In the genomic region with DNA sequence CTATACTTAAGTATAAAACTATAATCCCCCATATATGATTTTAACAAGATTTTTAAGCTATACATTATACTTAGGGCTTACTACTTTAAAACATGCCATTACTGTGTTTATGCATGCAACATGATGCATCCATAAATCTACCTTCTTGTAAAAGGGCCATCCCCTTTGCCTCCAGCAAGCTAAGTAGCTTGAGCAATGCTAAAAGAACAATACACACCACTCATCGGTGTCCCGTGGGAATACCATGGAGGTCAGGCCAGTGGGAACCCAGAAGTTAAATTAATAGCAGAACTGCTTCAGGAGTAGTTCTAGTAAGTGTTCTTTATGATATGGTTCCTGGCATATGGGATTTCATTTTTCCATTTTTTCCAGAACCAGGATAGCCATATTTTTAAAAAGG, we compare ENCODE assay signal across 23 cellular contexts. TPM values are rescaled to one million over a fixed set of nuclear protein-coding genes. Genes with fewer than 3 reads are reported as not detected.
DNase-seq lines count a peak whose midpoint lies in the region; ATAC-seq and TF ChIP-seq lines count a peak whose summit lies in the region.
"Had no signal": no experiment of that assay in that cellular context is flagged by ENCODE, and none has a peak within 500 bp of the region (broad histone marks: within the 10 kb centered on the region; RNA-seq: fewer than 3 reads in every experiment).

No MANE protein-coding gene starts in this region.

- no peak overlapping the region; a peak in 1 of 22 replicates for H3K27ac ChIP-seq in BLaER1 treated with 17β-estradiol and CSF1 and Interleukin-3, amounts not matched to agents 10 nM and 100 nM
- H3K27ac ChIP-seq: cardiac muscle cell, gastrocnemius medialis had no signal

- peak overlapping the region in 7 of 11 experiments; percentile 4 to 53 (median 32); a peak in 10 of 22 replicates for H3K4me2 ChIP-seq in BLaER1 treated with 17β-estradiol and CSF1 and Interleukin-3, amounts not matched to agents 10 nM and 100 nM
- H3K4me2 ChIP-seq: GM23338 had no signal

- peaks cover 2% of the 10 kb centered on the region for H3K9me3 Mint-ChIP-seq in chondrocyte (ENCODE audit: low read depth)
- no peaks in the 10 kb centered on the region for H3K9me3 Mint-ChIP-seq in activated T-helper 17 cell treated with anti-CD3 and anti-CD28 coated beads, Interleukin-2, amount 50 U/mL, for 72 hours
- H3K9me3 Mint-ChIP-seq: activated CD4-positive, alpha-beta memory T cell treated with anti-CD3 and anti-CD28 coated beads, Interleukin-2, amount 10 ng/mL, durations not matched to agents 7 days and 5 days; activated T-cell treated with anti-CD3 and anti-CD28 coated beads, Interleukin-2, amount 50 U/mL, for 4 hours; GM23338 had no signal

- peaks cover 0 to 38% (median 25%) of the 10 kb centered on the region in 11 experiments; a peak in 17 of 22 replicates for H3K36me3 ChIP-seq in BLaER1 treated with 17β-estradiol and CSF1 and Interleukin-3, amounts not matched to agents 10 nM and 100 nM
- H3K36me3 ChIP-seq: cardiac muscle cell, gastrocnemius medialis had no signal

- TF ChIP-seq CTCF in chondrocyte (IDR thresholded peaks at IDR 0.05): no peak
- no peak for TF ChIP-seq CTCF in GM10266 (IDR thresholded peaks at IDR 0.05; ENCODE audit: control insufficient read depth, insufficient read depth, low read depth, missing control alignments)

- H3K4me3 ChIP-seq in BLaER1 treated with 17β-estradiol and CSF1 and Interleukin-3, amounts not matched to agents 10 nM and 100 nM: no peak overlapping the region
- H3K4me3 ChIP-seq: cardiac muscle cell, gastrocnemius medialis, GM23338, mucosa of descending colon had no signal

- H3K9ac ChIP-seq in BLaER1 treated with 17β-estradiol and CSF1 and Interleukin-3, amounts not matched to agents 10 nM and 100 nM: no peak overlapping the region

- peak overlapping the region; percentile 70 for H3K27ac Mint-ChIP-seq in chondrocyte (ENCODE audit: unreplicated experiment)
- H3K27ac Mint-ChIP-seq in activated T-helper 17 cell treated with anti-CD3 and anti-CD28 coated beads, Interleukin-2, amount 50 U/mL, for 72 hours: no peak overlapping the region
- H3K27ac Mint-ChIP-seq: activated CD4-positive, alpha-beta memory T cell treated with anti-CD3 and anti-CD28 coated beads, Interleukin-2, amount 10 ng/mL, durations not matched to agents 7 days and 5 days; activated naive CD4-positive, alpha-beta T cell treated with anti-CD3 and anti-CD28 coated beads, Interleukin-2, amount 50 U/mL, for 72 hours; GM23338; T-helper 17 cell had no signal

- peak overlapping the region; percentile 22 for H3K4me3 Mint-ChIP-seq in chondrocyte (ENCODE audit: unreplicated experiment)
- no peak overlapping the region for H3K4me3 Mint-ChIP-seq in activated T-helper 17 cell treated with anti-CD3 and anti-CD28 coated beads, Interleukin-2, amount 50 U/mL, for 72 hours
- H3K4me3 Mint-ChIP-seq: activated CD4-positive, alpha-beta memory T cell treated with anti-CD3 and anti-CD28 coated beads, Interleukin-2, amount 10 ng/mL, durations not matched to agents 7 days and 5 days; activated T-cell treated with anti-CD3 and anti-CD28 coated beads, Interleukin-2, amount 50 U/mL, for 4 hours; GM23338; T-helper 17 cell had no signal

- peaks cover 4 to 30% (median 17%) of the 10 kb centered on the region in 11 experiments; a peak in 17 of 22 replicates for H3K9me3 ChIP-seq in BLaER1 treated with 17β-estradiol and CSF1 and Interleukin-3, amounts not matched to agents 10 nM and 100 nM (replicated peaks in 1 of 11)
- H3K9me3 ChIP-seq: gastrocnemius medialis, mucosa of descending colon had no signal

- peaks cover 23 to 98% (median 92%) of the 10 kb centered on the region in 11 experiments; a peak in 21 of 22 replicates for H4K20me1 ChIP-seq in BLaER1 treated with 17β-estradiol and CSF1 and Interleukin-3, amounts not matched to agents 10 nM and 100 nM

- H3K27me3 Mint-ChIP-seq in chondrocyte (ENCODE audit: low read depth): no peaks in the 10 kb centered on the region
- H3K27me3 Mint-ChIP-seq in activated T-helper 17 cell treated with anti-CD3 and anti-CD28 coated beads, Interleukin-2, amount 50 U/mL, for 72 hours: peaks cover 8% of the 10 kb centered on the region

- DNase-seq in M059J (ENCODE audit: low read depth) (peak; percentile 57), chondrocyte (ENCODE audit: low spot score) (no peak), left lobe of liver (ENCODE audit: low spot score) (peak; percentile 6), superior temporal gyrus (ENCODE audit: extremely low spot score) (no peak), ecto neural progenitor cell (ENCODE audit: low spot score) (no peak), GM10266 (ENCODE audit: extremely low spot score) (no peak)
- DNase-seq: activated CD4-positive, alpha-beta memory T cell treated with anti-CD3 and anti-CD28 coated beads, Interleukin-2, amount 10 ng/mL, durations not matched to agents 7 days and 5 days; activated T-cell treated with anti-CD3 and anti-CD28 coated beads, Interleukin-2, amount 50 U/mL, for 4 hours; effector CD8-positive, alpha-beta T cell; gastrocnemius medialis; KBM-7; left colon; mucosa of descending colon; NCI-H2227 treated with DMSO at 0.1 percent for 48 hours; nucleus accumbens; right cardiac atrium; stimulated activated CD4-positive, alpha-beta T cell treated with anti-CD3 and anti-CD28 coated beads, Interleukin-1b, Interleukin-23, amount 100 ng/mL, for 48 hours; T-helper 17 cell had no signal

- peaks cover 92% of the 10 kb centered on the region for H3K4me1 Mint-ChIP-seq in chondrocyte (ENCODE audit: low read depth)
- no peaks in the 10 kb centered on the region for H3K4me1 Mint-ChIP-seq in activated T-helper 17 cell treated with anti-CD3 and anti-CD28 coated beads, Interleukin-2, amount 50 U/mL, for 72 hours
- H3K4me1 Mint-ChIP-seq: activated CD4-positive, alpha-beta memory T cell treated with anti-CD3 and anti-CD28 coated beads, Interleukin-2, amount 10 ng/mL, durations not matched to agents 7 days and 5 days; T-helper 17 cell had no signal

- no peak for ATAC-seq in left lobe of liver
- ATAC-seq in activated T-helper 17 cell treated with anti-CD3 and anti-CD28 coated beads, Interleukin-2, amount 50 U/mL, for 72 hours (replicated peaks): no peak
- ATAC-seq: activated naive CD4-positive, alpha-beta T cell treated with anti-CD3 and anti-CD28 coated beads, Interleukin-2, amount 50 U/mL, for 72 hours; activated T-cell treated with anti-CD3 and anti-CD28 coated beads, Interleukin-2, amount 50 U/mL, for 4 hours; gastrocnemius medialis; GM23338; left colon; mucosa of descending colon; right cardiac atrium; T-helper 17 cell had no signal

- no peaks in the 10 kb centered on the region for H3K27me3 ChIP-seq in BLaER1 treated with 17β-estradiol and CSF1 and Interleukin-3, amounts not matched to agents 10 nM and 100 nM
- H3K27me3 ChIP-seq: cardiac muscle cell, gastrocnemius medialis had no signal

- H3K4me1 ChIP-seq in BLaER1 treated with 17β-estradiol and CSF1 and Interleukin-3, amounts not matched to agents 10 nM and 100 nM: peaks cover 27 to 81% (median 62%) of the 10 kb centered on the region in 10 experiments

- H3K36me3 Mint-ChIP-seq in chondrocyte (ENCODE audit: low read depth): peaks cover 4% of the 10 kb centered on the region
- H3K36me3 Mint-ChIP-seq in activated T-helper 17 cell treated with anti-CD3 and anti-CD28 coated beads, Interleukin-2, amount 50 U/mL, for 72 hours (ENCODE audit: low read depth): no peaks in the 10 kb centered on the region

RNA-seq across cellular contexts. Expression of a gene that starts 37.8 kb away (rescaled TPM):
- 1.9 and 2.5 TPM in 2 replicates for total RNA-seq in M059J (2014; rRNA removed; shearing (Covaris generic))
- total RNA-seq in chondrocyte (58.8 to 66.2 TPM (median 59.5 TPM) in 3 replicates), left lobe of liver (1.1 TPM)
- under 1 TPM in 1 of 2 donors, not detected in 1; 0.05 TPM for total RNA-seq in activated T-helper 17 cell treated with anti-CD3 and anti-CD28 coated beads, Interleukin-2, amount 50 U/mL, for 72 hours

Comparison
In these comparisons a context has a peak if more than half of its experiments do, and no peak if none do; other contexts are left out.
1. DNase-seq: peak in M059J (single experiment) and left lobe of liver (single experiment); none in chondrocyte (single experiment), superior temporal gyrus (single experiment), ecto neural progenitor cell (single experiment) and GM10266 (single experiment).
2. RNA of a gene that starts 37.8 kb away (total RNA-seq): 58.8 to 66.2 TPM in chondrocyte; 1.9 to 2.5 TPM in M059J, 1.1 TPM in left lobe of liver (single experiment) and 0.05 TPM in activated T-helper 17 cell treated with anti-CD3 and anti-CD28 coated beads, Interleukin-2, amount 50 U/mL, for 72 hours; every median in the first group is over 10 times any median in the second.